ENCODE assay signal across 2 cellular contexts in genomic region chr17:28228986-28229729, GRCh38.
TF ChIP-seq lines count a peak whose summit lies in the region.

No MANE protein-coding gene starts in this region.

TF ChIP-seq in SK-N-SH, 30 proteins besides CTCF, POLR2A, EP300 and RAD21:
- TF ChIP-seq USF2 (IDR thresholded peaks at IDR 0.05; ENCODE audit: borderline replicate concordance, low read depth, low read length) (no peak), EZH2phosphoT487 (IDR thresholded peaks at IDR 0.05; ENCODE audit: borderline replicate concordance, low read depth) (no peak), POLR2AphosphoS5 (IDR thresholded peaks at IDR 0.05; ENCODE audit: low read depth, low read length) (no peak), GATA2 (CRISPR knock-in tag; IDR thresholded peaks at IDR 0.05) (peak; percentile 31; the same call in 1 of the 2 replicates), RCOR1 (IDR thresholded peaks at IDR 0.05; ENCODE audit: low read length) (no peak), FOSL2 (IDR thresholded peaks at IDR 0.05; ENCODE audit: borderline replicate concordance, low read depth) (no peak)
- TF ChIP-seq, protein P1, sequence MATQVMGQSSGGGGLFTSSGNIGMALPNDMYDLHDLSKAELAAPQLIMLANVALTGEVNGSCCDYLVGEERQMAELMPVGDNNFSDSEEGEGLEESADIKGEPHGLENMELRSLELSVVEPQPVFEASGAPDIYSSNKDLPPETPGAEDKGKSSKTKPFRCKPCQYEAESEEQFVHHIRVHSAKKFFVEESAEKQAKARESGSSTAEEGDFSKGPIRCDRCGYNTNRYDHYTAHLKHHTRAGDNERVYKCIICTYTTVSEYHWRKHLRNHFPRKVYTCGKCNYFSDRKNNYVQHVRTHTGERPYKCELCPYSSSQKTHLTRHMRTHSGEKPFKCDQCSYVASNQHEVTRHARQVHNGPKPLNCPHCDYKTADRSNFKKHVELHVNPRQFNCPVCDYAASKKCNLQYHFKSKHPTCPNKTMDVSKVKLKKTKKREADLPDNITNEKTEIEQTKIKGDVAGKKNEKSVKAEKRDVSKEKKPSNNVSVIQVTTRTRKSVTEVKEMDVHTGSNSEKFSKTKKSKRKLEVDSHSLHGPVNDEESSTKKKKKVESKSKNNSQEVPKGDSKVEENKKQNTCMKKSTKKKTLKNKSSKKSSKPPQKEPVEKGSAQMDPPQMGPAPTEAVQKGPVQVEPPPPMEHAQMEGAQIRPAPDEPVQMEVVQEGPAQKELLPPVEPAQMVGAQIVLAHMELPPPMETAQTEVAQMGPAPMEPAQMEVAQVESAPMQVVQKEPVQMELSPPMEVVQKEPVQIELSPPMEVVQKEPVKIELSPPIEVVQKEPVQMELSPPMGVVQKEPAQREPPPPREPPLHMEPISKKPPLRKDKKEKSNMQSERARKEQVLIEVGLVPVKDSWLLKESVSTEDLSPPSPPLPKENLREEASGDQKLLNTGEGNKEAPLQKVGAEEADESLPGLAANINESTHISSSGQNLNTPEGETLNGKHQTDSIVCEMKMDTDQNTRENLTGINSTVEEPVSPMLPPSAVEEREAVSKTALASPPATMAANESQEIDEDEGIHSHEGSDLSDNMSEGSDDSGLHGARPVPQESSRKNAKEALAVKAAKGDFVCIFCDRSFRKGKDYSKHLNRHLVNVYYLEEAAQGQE (IDR thresholded peaks at IDR 0.05; ENCODE audit: low read depth, low read length), result no peak
TF ChIP-seq in SK-N-SH: peak in this region for 1.

TF ChIP-seq in SK-N-SH treated with all-trans-retinoic acid at 6 μM for 48 hours, 23 proteins besides CTCF, POLR2A, EP300 and RAD21:
- no peak for TF ChIP-seq ZFP3 (CRISPR knock-in tag; IDR thresholded peaks at IDR 0.05)
- TF ChIP-seq ZNF8 (CRISPR knock-in tag; IDR thresholded peaks at IDR 0.05), result no peak
- no peak for TF ChIP-seq PPARA (CRISPR knock-in tag; IDR thresholded peaks at IDR 0.05; ENCODE audit: borderline replicate concordance)
- TF ChIP-seq RARB (CRISPR knock-in tag; IDR thresholded peaks at IDR 0.05), result no peak
- no peak for TF ChIP-seq TCF4 (CRISPR knock-in tag; IDR thresholded peaks at IDR 0.05; ENCODE audit: borderline replicate concordance)
- TF ChIP-seq ARNTL (CRISPR knock-in tag; IDR thresholded peaks at IDR 0.05; ENCODE audit: borderline replicate concordance, low read depth), result no peak
- TF ChIP-seq, protein P2, sequence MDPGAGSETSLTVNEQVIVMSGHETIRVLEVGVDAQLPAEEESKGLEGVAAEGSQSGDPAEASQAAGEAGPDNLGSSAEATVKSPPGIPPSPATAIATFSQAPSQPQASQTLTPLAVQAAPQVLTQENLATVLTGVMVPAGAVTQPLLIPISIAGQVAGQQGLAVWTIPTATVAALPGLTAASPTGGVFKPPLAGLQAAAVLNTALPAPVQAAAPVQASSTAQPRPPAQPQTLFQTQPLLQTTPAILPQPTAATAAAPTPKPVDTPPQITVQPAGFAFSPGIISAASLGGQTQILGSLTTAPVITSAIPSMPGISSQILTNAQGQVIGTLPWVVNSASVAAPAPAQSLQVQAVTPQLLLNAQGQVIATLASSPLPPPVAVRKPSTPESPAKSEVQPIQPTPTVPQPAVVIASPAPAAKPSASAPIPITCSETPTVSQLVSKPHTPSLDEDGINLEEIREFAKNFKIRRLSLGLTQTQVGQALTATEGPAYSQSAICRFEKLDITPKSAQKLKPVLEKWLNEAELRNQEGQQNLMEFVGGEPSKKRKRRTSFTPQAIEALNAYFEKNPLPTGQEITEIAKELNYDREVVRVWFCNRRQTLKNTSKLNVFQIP (CRISPR knock-in tag; IDR thresholded peaks at IDR 0.05; ENCODE audit: borderline replicate concordance, low read depth), result no peak
- no peak for TF ChIP-seq ESRRG (CRISPR knock-in tag; IDR thresholded peaks at IDR 0.05)
- no peak for TF ChIP-seq ZFP30 (CRISPR knock-in tag; IDR thresholded peaks at IDR 0.05)
- TF ChIP-seq ISL1 (CRISPR knock-in tag; IDR thresholded peaks at IDR 0.05), result no peak
- TF ChIP-seq OSR1 (CRISPR knock-in tag; IDR thresholded peaks at IDR 0.05), result no peak
- TF ChIP-seq CREB5 (CRISPR knock-in tag; IDR thresholded peaks at IDR 0.05; ENCODE audit: low read depth), result no peak
- no peak for TF ChIP-seq ZNF70 (CRISPR knock-in tag; IDR thresholded peaks at IDR 0.05)
- TF ChIP-seq, protein P3, sequence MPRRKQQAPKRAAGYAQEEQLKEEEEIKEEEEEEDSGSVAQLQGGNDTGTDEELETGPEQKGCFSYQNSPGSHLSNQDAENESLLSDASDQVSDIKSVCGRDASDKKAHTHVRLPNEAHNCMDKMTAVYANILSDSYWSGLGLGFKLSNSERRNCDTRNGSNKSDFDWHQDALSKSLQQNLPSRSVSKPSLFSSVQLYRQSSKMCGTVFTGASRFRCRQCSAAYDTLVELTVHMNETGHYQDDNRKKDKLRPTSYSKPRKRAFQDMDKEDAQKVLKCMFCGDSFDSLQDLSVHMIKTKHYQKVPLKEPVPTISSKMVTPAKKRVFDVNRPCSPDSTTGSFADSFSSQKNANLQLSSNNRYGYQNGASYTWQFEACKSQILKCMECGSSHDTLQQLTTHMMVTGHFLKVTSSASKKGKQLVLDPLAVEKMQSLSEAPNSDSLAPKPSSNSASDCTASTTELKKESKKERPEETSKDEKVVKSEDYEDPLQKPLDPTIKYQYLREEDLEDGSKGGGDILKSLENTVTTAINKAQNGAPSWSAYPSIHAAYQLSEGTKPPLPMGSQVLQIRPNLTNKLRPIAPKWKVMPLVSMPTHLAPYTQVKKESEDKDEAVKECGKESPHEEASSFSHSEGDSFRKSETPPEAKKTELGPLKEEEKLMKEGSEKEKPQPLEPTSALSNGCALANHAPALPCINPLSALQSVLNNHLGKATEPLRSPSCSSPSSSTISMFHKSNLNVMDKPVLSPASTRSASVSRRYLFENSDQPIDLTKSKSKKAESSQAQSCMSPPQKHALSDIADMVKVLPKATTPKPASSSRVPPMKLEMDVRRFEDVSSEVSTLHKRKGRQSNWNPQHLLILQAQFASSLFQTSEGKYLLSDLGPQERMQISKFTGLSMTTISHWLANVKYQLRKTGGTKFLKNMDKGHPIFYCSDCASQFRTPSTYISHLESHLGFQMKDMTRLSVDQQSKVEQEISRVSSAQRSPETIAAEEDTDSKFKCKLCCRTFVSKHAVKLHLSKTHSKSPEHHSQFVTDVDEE (CRISPR knock-in tag; IDR thresholded peaks at IDR 0.05), result no peak
- TF ChIP-seq CSDC2 (CRISPR knock-in tag; IDR thresholded peaks at IDR 0.05), result no peak
